ENCODE assay signal across 20 cellular contexts in genomic region chr10:48414160-48414559, GRCh38.
DNase-seq lines count a peak whose midpoint lies in the region; ATAC-seq, FAIRE-seq and TF ChIP-seq lines count a peak whose summit lies in the region.
"Had no signal": no experiment of that assay in that cellular context is flagged by ENCODE, and none has a peak within 500 bp of the region (broad histone marks: within the 10 kb centered on the region; RNA-seq: fewer than 3 reads in every experiment).

No MANE protein-coding gene starts in this region.

- no peak for FAIRE-seq in keratinocyte (lab: Jason Lieb, UNC)
- FAIRE-seq: A549, G401.6, GM12892, H54 had no signal

- H3K9me3 ChIP-seq in AG04450 (ENCODE audit: control insufficient read depth, insufficient read depth, low read length) (peaks cover 8% of the 10 kb centered on the region), RWPE2 (ENCODE audit: severe bottlenecking) (peaks cover 3% of the 10 kb centered on the region), keratinocyte (ENCODE audit: control insufficient read depth, low read depth, low read length) (peaks cover 2% of the 10 kb centered on the region)
- H3K9me3 ChIP-seq: HAP-1 had no signal

- ATAC-seq in RWPE2 (ENCODE audit: low read depth), result no peak
- no peak for ATAC-seq in HG02798 (IDR thresholded peaks at IDR 0.05; ENCODE audit: poor library complexity, unreplicated experiment)
- ATAC-seq: A549 had no signal

- H3K4me1 ChIP-seq in RWPE2 (ENCODE audit: insufficient read depth, poor library complexity, severe bottlenecking) (peaks cover 26% of the 10 kb centered on the region), keratinocyte (ENCODE audit: control insufficient read depth, extremely low read depth, insufficient read depth, low read length) (peaks cover 26% of the 10 kb centered on the region)

- H3K9me1 ChIP-seq in keratinocyte (ENCODE audit: control insufficient read depth, extremely low read depth, insufficient read depth, low read length), result no peaks in the 10 kb centered on the region

- no peaks in the 10 kb centered on the region for H3K27me3 ChIP-seq in AG04450 (ENCODE audit: control insufficient read depth, insufficient read depth, low read length)
- no peaks in the 10 kb centered on the region for H3K27me3 ChIP-seq in RWPE2 (ENCODE audit: insufficient read depth, poor library complexity, severe bottlenecking)
- no peaks in the 10 kb centered on the region for H3K27me3 ChIP-seq in keratinocyte (ENCODE audit: control insufficient read depth, extremely low read depth, insufficient read depth, low read length)

- CTCF ChIA-PET in AG04450 (lab: Charles Lee), result interaction anchor here (1.2 to 2.5 kb wide), 2 partner anchors 10 to 242 kb away, joined by 4 to 10 read pairs; no protein-coding TSS in a partner anchor

- peak overlapping the region; percentile 66 for H3K27ac ChIP-seq in AG04450 (ENCODE audit: low read depth, low read length)
- H3K27ac ChIP-seq in RWPE2 (ENCODE audit: poor library complexity, severe bottlenecking), result peak overlapping the region; percentile 48
- H3K27ac ChIP-seq in epithelial cell of prostate, result peak overlapping the region; percentile 30
- H3K27ac ChIP-seq in keratinocyte (ENCODE audit: control insufficient read depth, insufficient read depth, low read length), result no peak overlapping the region

- peak overlapping the region; percentile 37 for H3K4me2 ChIP-seq in keratinocyte (ENCODE audit: control insufficient read depth, extremely low read depth, insufficient read depth, low read depth, low read length)
- H3K4me2 ChIP-seq: A549 had no signal

- H3K36me3 ChIP-seq in RWPE2 (ENCODE audit: low read depth) (peaks cover 14% of the 10 kb centered on the region), keratinocyte (ENCODE audit: control insufficient read depth in 2 of 2, extremely low read depth in 1 of 2, insufficient read depth in 2 of 2, low read length in 2 of 2) (no peaks in the 10 kb centered on the region)
- H3K36me3 ChIP-seq: HAP-1 had no signal

- no peaks in the 10 kb centered on the region for H4K20me1 ChIP-seq in keratinocyte (ENCODE audit: control insufficient read depth, extremely low read depth, insufficient read depth, low read length)

- H2AFZ ChIP-seq in keratinocyte (ENCODE audit: control insufficient read depth, low read length), result no peak overlapping the region

- no peaks in the 10 kb centered on the region for H3K79me2 ChIP-seq in keratinocyte (ENCODE audit: control insufficient read depth, insufficient read depth, low read length)

- H3K9ac ChIP-seq in keratinocyte (ENCODE audit: control insufficient read depth, extremely low read depth, insufficient read depth, low read length), result no peak overlapping the region

- DNase-seq in AG04450 (ENCODE audit: low read depth, low spot score), result no peak
- no peak for DNase-seq in RWPE2 (ENCODE audit: low spot score)
- no peak for DNase-seq in epithelial cell of prostate (ENCODE audit: low read depth, low spot score)
- DNase-seq in keratinocyte (ENCODE audit: low read depth, low spot score), result no peak
- no peak for DNase-seq in activated naive CD4-positive, alpha-beta T cell treated with Interleukin-2 at 50 U/mL for 16 hours
- no peak for DNase-seq in NCI-H1930 (lab: John Stamatoyannopoulos, UW)
- DNase-seq: 8988T; ACHN; C1 segment of cervical spinal cord; Calu3; CD4-positive, alpha-beta memory T cell; COR-L47; DND-41; GOT3 had no signal

- TF ChIP-seq CTCF in AG04450 (IDR thresholded peaks at IDR 0.05; ENCODE audit: low read depth, low read length) (no peak), RWPE2 (IDR thresholded peaks at IDR 0.05; ENCODE audit: poor library complexity, severe bottlenecking) (no peak), keratinocyte (optimal IDR thresholded peaks at IDR 0.05 in 1 of 3, IDR thresholded peaks at IDR 0.05 in 1 of 3, conservative IDR thresholded peaks at IDR 0.05 in 1 of 3; ENCODE audit: extremely low read depth in 1 of 3, insufficient read depth in 2 of 3, low read length in 3 of 3) (no peak)

- dilution Hi-C loops in keratinocyte (cut with MboI; ENCODE audit: extremely low pct_ligation_motif_present, low sequenced_read_pairs), result no loop called here

- POLR2A ChIA-PET in AG04450 (lab: Yijun Ruan, JAX), result no interaction called here

- H3K4me3 ChIP-seq in AG04450 (ENCODE audit: low read depth, low read length) (no peak overlapping the region), RWPE2 (ENCODE audit: severe bottlenecking) (no peak overlapping the region), keratinocyte (ENCODE audit: control insufficient read depth in 2 of 3, extremely low read depth in 1 of 3, insufficient read depth in 2 of 3, low read depth in 1 of 3, low read length in 3 of 3) (no peak overlapping the region)
- H3K4me3 ChIP-seq: A549, HAP-1 had no signal
